ENCODE assay signal across 8 cellular contexts in the genomic region with DNA sequence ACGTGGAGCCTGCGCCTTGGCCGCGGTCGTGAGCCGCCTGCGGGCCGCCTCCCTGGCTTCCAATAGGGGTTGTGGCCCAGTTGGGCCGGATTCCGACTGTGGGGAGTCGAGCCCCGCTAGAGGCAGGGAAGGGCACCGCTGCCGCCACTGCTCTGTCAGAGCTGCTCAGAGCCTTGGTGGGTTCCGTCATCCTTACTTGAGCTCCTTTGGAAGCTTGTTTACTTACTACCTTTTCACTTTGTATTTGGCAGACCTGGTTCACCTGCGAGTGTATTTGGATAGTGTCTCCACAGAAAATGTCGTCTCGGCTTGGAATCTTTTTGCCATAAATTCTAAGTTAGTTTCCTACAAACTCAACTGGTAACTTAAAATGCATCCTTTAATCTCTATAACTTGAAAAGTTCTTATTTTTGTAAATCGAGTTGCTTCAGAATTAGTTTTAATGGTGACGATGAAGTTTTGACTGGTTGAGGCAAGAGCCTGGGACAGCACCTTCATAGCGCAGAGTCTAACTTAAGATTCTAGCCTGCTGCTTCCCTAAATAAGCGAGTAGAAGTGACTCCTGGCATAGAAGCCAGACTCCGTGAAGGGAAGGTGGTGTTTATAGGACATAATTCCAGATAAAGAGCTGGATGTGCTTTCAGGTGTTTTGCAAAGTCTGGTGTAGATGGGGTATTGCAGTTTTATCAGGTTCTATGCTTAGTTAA. TPM values are rescaled to one million over a fixed set of nuclear protein-coding genes. Genes with fewer than 3 reads are reported as not detected.
DNase-seq lines count a peak whose midpoint lies in the region; ATAC-seq and TF ChIP-seq lines count a peak whose summit lies in the region.

No MANE protein-coding gene starts in this region.

- peak; percentile 42 to 44 for ATAC-seq in naive thymus-derived CD8-positive, alpha-beta T cell

- no peaks in the 10 kb centered on the region for H3K9me3 Mint-ChIP-seq in naive thymus-derived CD8-positive, alpha-beta T cell

- H3K36me3 Mint-ChIP-seq in naive thymus-derived CD8-positive, alpha-beta T cell: peaks cover 0 to 9% (median 0%) of the 10 kb centered on the region in 3 donors

- no peaks in the 10 kb centered on the region for H3K27me3 Mint-ChIP-seq in naive thymus-derived CD8-positive, alpha-beta T cell

- peaks cover 6% of the 10 kb centered on the region; the same call in 1 of the 2 replicates for H3K4me1 ChIP-seq in HEK293 (ENCODE audit: control insufficient read depth, insufficient read depth, low read length)

- no peak for TF ChIP-seq CTCF in HEK293 (tag by site-specific recombination; IDR thresholded peaks at IDR 0.05)

- H3K27ac ChIP-seq in HEK293 (ENCODE audit: extremely low read depth, low read depth, low read length): peak overlapping the region; percentile 85

- H3K4me3 ChIP-seq in HEK293 (ENCODE audit: low read depth, low read length): peak overlapping the region; percentile 85

- peak; percentile 63 for DNase-seq in DMS53 (lab: John Stamatoyannopoulos, UW)
- DNase-seq in DMS53 treated with DMSO at 0.1 percent for 48 hours (lab: John Stamatoyannopoulos, UW; ENCODE audit: unreplicated experiment): no peak
- peak; percentile 44 for DNase-seq in NOMO-1 treated with DMSO at 0.1 percent for 48 hours (lab: John Stamatoyannopoulos, UW; ENCODE audit: unreplicated experiment)
- peak; percentile 19 for DNase-seq in dermis blood vessel endothelial cell
- no peak for DNase-seq in naive thymus-derived CD8-positive, alpha-beta T cell
- no peak for DNase-seq in NCI-H1694 (lab: John Stamatoyannopoulos, UW)
- DNase-seq in ecto neural progenitor cell (ENCODE audit: low spot score): no peak

- H3K36me3 ChIP-seq in HEK293 (ENCODE audit: control insufficient read depth in 2 of 2, insufficient read depth in 1 of 2, low read length in 2 of 2): peaks cover 0 to 3% of the 10 kb centered on the region in 2 experiments; a peak in 2 of 3 replicates

- CTCF ChIA-PET in HEK293 (lab: Yijun Ruan, JAX): interaction anchor here (0.7 to 2.8 kb wide), 3 partner anchors 13 to 69 kb away, joined by 3 to 8 read pairs (median 5); no protein-coding TSS in a partner anchor

- H3K4me1 Mint-ChIP-seq in naive thymus-derived CD8-positive, alpha-beta T cell: peaks cover 15 to 35% (median 21%) of the 10 kb centered on the region in 4 donors

- peak overlapping the region; percentile 81 to 93 (median 90) for H3K4me3 Mint-ChIP-seq in naive thymus-derived CD8-positive, alpha-beta T cell

- peak overlapping the region; percentile 89 to 97 (median 94) for H3K27ac Mint-ChIP-seq in naive thymus-derived CD8-positive, alpha-beta T cell

- POLR2A ChIA-PET in HEK293 (lab: Yijun Ruan, JAX): interaction anchor here (0.9 to 2.2 kb wide), 5 partner anchors 14 to 162 kb away, joined by 3 to 8 read pairs (median 3); partner anchors contain the start of genes NICN1, RHOA and TCTA
- POLR2A ChIA-PET in naive thymus-derived CD8-positive, alpha-beta T cell (lab: Charles Lee): interaction anchor here (0.6 to 4.3 kb wide), 13 partner anchors 7 to 1013 kb away, joined by 3 to 33 read pairs (median 4); partner anchors contain the start of genes IP6K2, NICN1, QRICH1 and RHOA

- H3K9me3 ChIP-seq in HEK293 (ENCODE audit: control insufficient read depth, insufficient read depth, low read depth, low read length): no peaks in the 10 kb centered on the region

TF ChIP-seq in HEK293, 187 proteins besides CTCF, POLR2A, EP300 and RAD21 (continues in another document):
- TF ChIP-seq KLF1 (tag by site-specific recombination; IDR thresholded peaks at IDR 0.05) (no peak), ZBTB20 (tag by site-specific recombination; IDR thresholded peaks at IDR 0.05) (peak; percentile 59; the same call in 1 of the 2 replicates), ZNF239 (tag by site-specific recombination; IDR thresholded peaks at IDR 0.05) (no peak), ZNF660 (tag by site-specific recombination; IDR thresholded peaks at IDR 0.05) (peak; percentile 68; the same call in 1 of the 2 replicates), ZBTB1 (tag by site-specific recombination; IDR thresholded peaks at IDR 0.05) (no peak), YY2 (tag by site-specific recombination; IDR thresholded peaks at IDR 0.05) (no peak), FEZF1 (tag by site-specific recombination; IDR thresholded peaks at IDR 0.05) (no peak), OSR2 (tag by site-specific recombination; IDR thresholded peaks at IDR 0.05) (no peak; the same call in 1 of the 2 replicates), KLF7 (tag by site-specific recombination; IDR thresholded peaks at IDR 0.05; ENCODE audit: borderline replicate concordance) (no peak), ZFHX2 (tag by site-specific recombination; conservative IDR thresholded peaks at IDR 0.05) (no peak), ZNF292 (tag by site-specific recombination; IDR thresholded peaks at IDR 0.05; ENCODE audit: borderline replicate concordance, low read depth) (no peak), ZNF157 (tag by site-specific recombination; IDR thresholded peaks at IDR 0.05) (no peak), ZBTB17 (tag by site-specific recombination; IDR thresholded peaks at IDR 0.05) (no peak), ZNF777 (tag by site-specific recombination; IDR thresholded peaks at IDR 0.05; ENCODE audit: borderline replicate concordance) (no peak), ZNF544 (tag by site-specific recombination; IDR thresholded peaks at IDR 0.05) (no peak), ZBTB21 (tag by site-specific recombination; IDR thresholded peaks at IDR 0.05) (no peak), ZNF623 (tag by site-specific recombination; IDR thresholded peaks at IDR 0.05) (no peak), ZIC2 (tag by site-specific recombination; IDR thresholded peaks at IDR 0.05) (no peak), ZNF707 (tag by site-specific recombination; IDR thresholded peaks at IDR 0.05) (no peak), ZNF558 (tag by site-specific recombination; IDR thresholded peaks at IDR 0.05) (no peak), ZNF555 (tag by site-specific recombination; conservative IDR thresholded peaks at IDR 0.05) (no peak), ZNF335 (tag by site-specific recombination; conservative IDR thresholded peaks at IDR 0.05) (peak; percentile 77), ZBTB10 (tag by site-specific recombination; IDR thresholded peaks at IDR 0.05) (no peak), ZNF341 (tag by site-specific recombination; IDR thresholded peaks at IDR 0.05; ENCODE audit: low read depth) (no peak), ZNF560 (tag by site-specific recombination; IDR thresholded peaks at IDR 0.05; ENCODE audit: borderline replicate concordance) (no peak)
- TF ChIP-seq, protein P1, sequence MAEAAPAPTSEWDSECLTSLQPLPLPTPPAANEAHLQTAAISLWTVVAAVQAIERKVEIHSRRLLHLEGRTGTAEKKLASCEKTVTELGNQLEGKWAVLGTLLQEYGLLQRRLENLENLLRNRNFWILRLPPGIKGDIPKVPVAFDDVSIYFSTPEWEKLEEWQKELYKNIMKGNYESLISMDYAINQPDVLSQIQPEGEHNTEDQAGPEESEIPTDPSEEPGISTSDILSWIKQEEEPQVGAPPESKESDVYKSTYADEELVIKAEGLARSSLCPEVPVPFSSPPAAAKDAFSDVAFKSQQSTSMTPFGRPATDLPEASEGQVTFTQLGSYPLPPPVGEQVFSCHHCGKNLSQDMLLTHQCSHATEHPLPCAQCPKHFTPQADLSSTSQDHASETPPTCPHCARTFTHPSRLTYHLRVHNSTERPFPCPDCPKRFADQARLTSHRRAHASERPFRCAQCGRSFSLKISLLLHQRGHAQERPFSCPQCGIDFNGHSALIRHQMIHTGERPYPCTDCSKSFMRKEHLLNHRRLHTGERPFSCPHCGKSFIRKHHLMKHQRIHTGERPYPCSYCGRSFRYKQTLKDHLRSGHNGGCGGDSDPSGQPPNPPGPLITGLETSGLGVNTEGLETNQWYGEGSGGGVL (tag by site-specific recombination; IDR thresholded peaks at IDR 0.05): 0 out of 2 replicates have a peak, but pooled peaks have one; percentile 1

RNA-seq across cellular contexts. Expression of gene DAG1, which starts 0.8 kb away (rescaled TPM):
- total RNA-seq in dermis blood vessel endothelial cell: 44.1 and 76.9 TPM in 2 replicates
- 10 to 100 TPM; 16.8 to 20.3 TPM for total RNA-seq in naive thymus-derived CD8-positive, alpha-beta T cell
- 1 to 10 TPM; 4.6 to 6.4 (median 4.7) TPM for polyA plus RNA-seq in naive thymus-derived CD8-positive, alpha-beta T cell

RNA-seq across cellular contexts. Expression of gene NICN1, which starts 41.7 kb away (rescaled TPM):
- total RNA-seq in dermis blood vessel endothelial cell: 7.3 and 8.7 TPM in 2 replicates
- total RNA-seq in naive thymus-derived CD8-positive, alpha-beta T cell: 10 to 100 TPM; 21.6 to 23.0 TPM
- polyA plus RNA-seq in naive thymus-derived CD8-positive, alpha-beta T cell: 1 to 10 TPM; 7.4 to 9.7 (median 8.2) TPM

RNA-seq across cellular contexts. Expression of gene AMT, which starts 48.6 kb away (rescaled TPM):
- 0.28 and 0.68 TPM in 2 replicates for total RNA-seq in dermis blood vessel endothelial cell
- 1 to 10 TPM; 9.4 to 9.9 TPM for total RNA-seq in naive thymus-derived CD8-positive, alpha-beta T cell
- 1 to 10 TPM; 1.6 to 3.1 (median 1.9) TPM for polyA plus RNA-seq in naive thymus-derived CD8-positive, alpha-beta T cell

RNA-seq across cellular contexts. Expression of gene TCTA, which starts 58.6 kb away (rescaled TPM):
- total RNA-seq in dermis blood vessel endothelial cell: 24.2 and 24.8 TPM in 2 replicates
- 10 to 100 TPM; 34.0 to 34.1 TPM for total RNA-seq in naive thymus-derived CD8-positive, alpha-beta T cell
- polyA plus RNA-seq in naive thymus-derived CD8-positive, alpha-beta T cell: 10 to 100 TPM; 37.6 to 48.8 (median 45.5) TPM

RNA-seq across cellular contexts. Expression of gene RHOA, which starts 59.1 kb away (rescaled TPM):
- 657 and 682 TPM in 2 replicates for total RNA-seq in dermis blood vessel endothelial cell
- 100 to 1,000 TPM; 235 to 254 TPM for total RNA-seq in naive thymus-derived CD8-positive, alpha-beta T cell
- 100 to 1,000 TPM; 478 to 683 (median 552) TPM for polyA plus RNA-seq in naive thymus-derived CD8-positive, alpha-beta T cell

Comparison
In these comparisons a context has a peak if more than half of its experiments do, and no peak if none do; other contexts are left out.
1. DNase-seq: peak in DMS53 (single experiment), NOMO-1 treated with DMSO at 0.1 percent for 48 hours (single experiment) and dermis blood vessel endothelial cell (single experiment); none in DMS53 treated with DMSO at 0.1 percent for 48 hours (single experiment), naive thymus-derived CD8-positive, alpha-beta T cell (0 of 10), NCI-H1694 (single experiment) and ecto neural progenitor cell (single experiment).